In the genomic region with DNA sequence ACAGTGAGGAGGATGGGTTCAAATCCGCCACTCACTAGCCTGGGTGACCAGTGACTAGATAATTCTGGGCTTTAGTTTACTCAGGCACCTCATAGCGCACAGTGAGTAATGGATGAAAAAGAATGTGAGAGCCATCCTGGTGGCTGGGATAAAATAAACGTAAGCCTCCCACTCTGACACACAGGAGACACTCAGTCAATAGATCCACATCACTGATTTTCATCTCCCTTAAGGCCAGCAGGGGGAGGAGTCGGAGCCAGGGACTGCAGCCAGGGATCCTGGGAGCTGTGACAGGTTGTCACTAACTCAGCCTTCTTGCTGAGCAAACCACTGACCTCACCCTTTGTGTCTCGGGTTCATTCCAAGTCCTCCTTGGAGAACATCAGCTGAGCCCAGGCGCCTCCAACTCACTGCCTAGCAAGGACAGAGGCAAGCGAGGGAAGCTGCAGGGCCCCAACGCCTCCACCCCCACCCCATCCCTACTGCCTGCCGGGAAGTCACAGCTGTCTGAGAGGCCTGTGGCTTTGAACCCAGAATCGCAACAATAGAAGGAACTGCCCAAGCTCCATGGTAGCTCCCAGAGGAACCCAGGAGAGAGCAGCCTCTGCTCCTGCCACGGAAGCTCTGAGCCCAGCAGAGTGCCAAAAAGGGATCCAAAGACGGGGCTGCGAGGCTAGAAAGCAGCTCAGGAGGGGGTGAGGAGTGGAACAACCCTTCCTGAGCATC, we compare ENCODE assay signal across 1 cellular context.
TF ChIP-seq lines count a peak whose summit lies in the region.

No MANE protein-coding gene starts in this region.

TF ChIP-seq in IMR-90, 13 proteins besides CTCF, POLR2A, EP300 and RAD21:
- TF ChIP-seq BHLHE40 (IDR thresholded peaks at IDR 0.05; ENCODE audit: low read depth, low read length) = peak; percentile 38; the same call in 1 of the 2 replicates
- TF ChIP-seq RCOR1 (IDR thresholded peaks at IDR 0.05; ENCODE audit: insufficient replicate concordance, low read length) = no peak
- TF ChIP-seq MAZ (IDR thresholded peaks at IDR 0.05; ENCODE audit: borderline replicate concordance, low read depth, low read length) = peak; percentile 60
- no peak for TF ChIP-seq RFX5 (IDR thresholded peaks at IDR 0.05; ENCODE audit: low read depth, low read length)
- TF ChIP-seq, protein P1, sequence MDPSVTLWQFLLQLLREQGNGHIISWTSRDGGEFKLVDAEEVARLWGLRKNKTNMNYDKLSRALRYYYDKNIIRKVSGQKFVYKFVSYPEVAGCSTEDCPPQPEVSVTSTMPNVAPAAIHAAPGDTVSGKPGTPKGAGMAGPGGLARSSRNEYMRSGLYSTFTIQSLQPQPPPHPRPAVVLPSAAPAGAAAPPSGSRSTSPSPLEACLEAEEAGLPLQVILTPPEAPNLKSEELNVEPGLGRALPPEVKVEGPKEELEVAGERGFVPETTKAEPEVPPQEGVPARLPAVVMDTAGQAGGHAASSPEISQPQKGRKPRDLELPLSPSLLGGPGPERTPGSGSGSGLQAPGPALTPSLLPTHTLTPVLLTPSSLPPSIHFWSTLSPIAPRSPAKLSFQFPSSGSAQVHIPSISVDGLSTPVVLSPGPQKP (IDR thresholded peaks at IDR 0.05; ENCODE audit: borderline replicate concordance, low read depth, low read length) = no peak
- no peak for TF ChIP-seq FOS (IDR thresholded peaks at IDR 0.05; ENCODE audit: low read depth, low read length)
- peak; percentile 30; the same call in 1 of the 2 replicates for TF ChIP-seq MXI1 (IDR thresholded peaks at IDR 0.05; ENCODE audit: borderline replicate concordance, low read depth, low read length)
- TF ChIP-seq SMC3 (IDR thresholded peaks at IDR 0.05; ENCODE audit: low read depth, low read length) = peak; percentile 56
- peak; percentile 23; the same call in 1 of the 2 replicates for TF ChIP-seq MAFK (IDR thresholded peaks at IDR 0.05; ENCODE audit: low read depth, low read length)
- no peak for TF ChIP-seq NFE2L2 (IDR thresholded peaks at IDR 0.05; ENCODE audit: low read depth, low read length)
- TF ChIP-seq CEBPB (IDR thresholded peaks at IDR 0.05; ENCODE audit: low read depth, low read length) = no peak
- TF ChIP-seq, protein P2, sequence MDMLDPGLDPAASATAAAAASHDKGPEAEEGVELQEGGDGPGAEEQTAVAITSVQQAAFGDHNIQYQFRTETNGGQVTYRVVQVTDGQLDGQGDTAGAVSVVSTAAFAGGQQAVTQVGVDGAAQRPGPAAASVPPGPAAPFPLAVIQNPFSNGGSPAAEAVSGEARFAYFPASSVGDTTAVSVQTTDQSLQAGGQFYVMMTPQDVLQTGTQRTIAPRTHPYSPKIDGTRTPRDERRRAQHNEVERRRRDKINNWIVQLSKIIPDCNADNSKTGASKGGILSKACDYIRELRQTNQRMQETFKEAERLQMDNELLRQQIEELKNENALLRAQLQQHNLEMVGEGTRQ (IDR thresholded peaks at IDR 0.05; ENCODE audit: low read depth, low read length) = peak; percentile 25; the same call in 1 of the 2 replicates
- no peak for TF ChIP-seq CHD1 (IDR thresholded peaks at IDR 0.05; ENCODE audit: low read depth, low read length)
TF ChIP-seq in IMR-90: peak in this region for 6.
